8 cellular contexts compared by ENCODE assay signal in the genomic region with DNA sequence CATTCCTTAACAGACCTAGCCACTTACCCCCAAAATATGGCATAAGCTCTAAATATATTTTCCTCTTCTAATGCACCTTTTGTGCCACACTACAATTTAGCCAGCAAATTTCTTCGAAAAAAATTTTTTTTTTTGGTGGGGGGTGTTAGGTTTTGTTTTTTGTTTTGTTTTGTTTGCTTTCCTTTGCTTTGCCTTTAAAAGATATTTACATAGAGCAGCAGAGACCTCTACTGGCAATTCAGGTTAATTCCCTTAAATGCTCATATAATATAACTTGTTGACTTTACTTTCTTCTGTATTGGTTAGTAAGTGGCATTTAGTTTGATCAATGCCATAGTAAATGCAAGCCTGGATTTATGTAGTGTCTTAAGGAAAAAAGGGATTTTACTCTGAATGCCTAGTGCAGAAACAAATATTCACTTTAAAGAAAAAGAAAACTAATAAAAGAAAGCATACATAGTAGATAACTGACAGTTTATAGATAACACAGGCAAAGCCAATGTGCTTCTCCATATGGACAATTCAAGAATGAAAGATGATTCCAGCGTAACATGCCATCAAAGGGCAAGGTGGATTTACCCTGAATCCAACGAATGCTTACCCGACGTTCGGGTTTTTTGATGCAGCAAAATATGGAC.
DNase-seq lines count a peak whose midpoint lies in the region; ATAC-seq, FAIRE-seq and TF ChIP-seq lines count a peak whose summit lies in the region.

No MANE protein-coding gene starts in this region.

- FAIRE-seq in A204.1 (lab: Jason Lieb, UNC), result peak; percentile 9

- no peaks in the 10 kb centered on the region for H3K9me3 Mint-ChIP-seq in stimulated activated naive B cell treated with anti-CD40 and anti-IgM and Interleukin-4, amounts not matched to agents 10 μg/mL and 1 μg/mL and 100 μg/mL, for 72 hours

- DNase-seq in RPMI7951 (ENCODE audit: low read depth), result peak; percentile 31
- DNase-seq in foreskin fibroblast, result peak; percentile 2 to 49
- no peak for DNase-seq in stimulated activated CD4-positive, alpha-beta T cell treated with anti-CD3 and anti-CD28 coated beads, Interleukin-2, amount 100 ng/mL, for 24 hours
- DNase-seq in stimulated activated naive B cell treated with anti-CD40 and anti-IgM and Interleukin-4, amounts not matched to agents 10 μg/mL and 1 μg/mL and 100 μg/mL, for 72 hours, result no peak
- no peak for DNase-seq in activated CD8-positive, alpha-beta memory T cell treated with anti-CD3 and anti-CD28 coated beads for 24 hours

- peaks cover 12 to 17% of the 10 kb centered on the region in 2 donors for H3K27me3 Mint-ChIP-seq in stimulated activated naive B cell treated with anti-CD40 and anti-IgM and Interleukin-4, amounts not matched to agents 10 μg/mL and 1 μg/mL and 100 μg/mL, for 72 hours

- no peak overlapping the region for H3K4me3 ChIP-seq in foreskin fibroblast (ENCODE audit: low read depth in 1 of 2, low read length in 2 of 2)

- TF ChIP-seq CTCF in foreskin fibroblast (IDR thresholded peaks at IDR 0.05; ENCODE audit: low read depth, low read length), result peak; percentile 38

- no peaks in the 10 kb centered on the region for H3K36me3 Mint-ChIP-seq in stimulated activated naive B cell treated with anti-CD40 and anti-IgM and Interleukin-4, amounts not matched to agents 10 μg/mL and 1 μg/mL and 100 μg/mL, for 72 hours

- no peak overlapping the region for H3K27ac Mint-ChIP-seq in stimulated activated naive B cell treated with anti-CD40 and anti-IgM and Interleukin-4, amounts not matched to agents 10 μg/mL and 1 μg/mL and 100 μg/mL, for 72 hours

- ATAC-seq in GM18498 (IDR thresholded peaks at IDR 0.05; ENCODE audit: unreplicated experiment) (peak; percentile 60), HG03520 (IDR thresholded peaks at IDR 0.05; ENCODE audit: unreplicated experiment) (no peak)
- no peak for ATAC-seq in stimulated activated naive B cell treated with anti-CD40 and anti-IgM and Interleukin-4, amounts not matched to agents 10 μg/mL and 1 μg/mL and 100 μg/mL, for 72 hours (replicated peaks)

- peaks cover 0 to 5% of the 10 kb centered on the region in 2 donors for H3K4me1 Mint-ChIP-seq in stimulated activated naive B cell treated with anti-CD40 and anti-IgM and Interleukin-4, amounts not matched to agents 10 μg/mL and 1 μg/mL and 100 μg/mL, for 72 hours

- no peak overlapping the region for H3K4me3 Mint-ChIP-seq in stimulated activated naive B cell treated with anti-CD40 and anti-IgM and Interleukin-4, amounts not matched to agents 10 μg/mL and 1 μg/mL and 100 μg/mL, for 72 hours

Comparison
In these comparisons a context has a peak if more than half of its experiments do, and no peak if none do; other contexts are left out.
1. DNase-seq: peak in RPMI7951 (single experiment) and foreskin fibroblast (2 of 2); none in stimulated activated CD4-positive, alpha-beta T cell treated with anti-CD3 and anti-CD28 coated beads, Interleukin-2, amount 100 ng/mL, for 24 hours (0 of 2), stimulated activated naive B cell treated with anti-CD40 and anti-IgM and Interleukin-4, amounts not matched to agents 10 μg/mL and 1 μg/mL and 100 μg/mL, for 72 hours (single experiment) and activated CD8-positive, alpha-beta memory T cell treated with anti-CD3 and anti-CD28 coated beads for 24 hours (single experiment).